Comparison of ENCODE assay signal across 20 cellular contexts in the genomic region with DNA sequence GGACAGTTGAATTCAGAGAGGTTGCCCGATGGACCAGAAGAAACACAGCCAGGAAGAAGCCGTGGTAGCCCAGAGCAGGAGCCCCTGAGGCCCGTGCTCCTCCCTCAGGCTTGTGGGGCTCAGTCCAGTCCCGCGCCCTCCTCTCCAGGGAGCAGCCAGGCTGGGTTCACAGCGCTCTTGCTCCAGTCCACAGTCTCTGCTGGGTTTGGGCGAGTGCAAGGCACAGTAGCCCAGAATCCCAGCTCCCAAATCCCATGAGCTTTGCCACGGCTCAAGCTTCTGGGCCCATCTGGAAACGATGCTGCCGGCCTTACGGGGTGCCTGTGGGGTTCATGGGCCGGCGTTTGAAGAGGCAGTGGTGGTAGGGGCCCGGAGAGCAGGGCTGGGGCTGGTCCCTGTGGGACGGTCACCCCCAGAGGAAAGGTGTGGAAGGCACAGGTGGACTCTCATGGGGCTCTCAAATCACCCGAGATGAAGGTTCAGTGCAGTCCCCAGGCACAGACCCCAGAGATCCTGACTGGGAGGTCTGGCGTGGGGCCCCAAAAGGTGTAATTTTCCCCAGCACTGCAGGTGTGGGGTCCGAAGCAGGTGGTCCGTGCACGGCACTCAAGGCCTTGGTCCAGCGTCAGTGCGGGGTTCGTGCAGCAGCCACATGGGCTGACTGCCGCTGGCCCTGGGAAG.
"Had no signal": no experiment of that assay in that cellular context is flagged by ENCODE, and none has a peak within 500 bp of the region (broad histone marks: within the 10 kb centered on the region; RNA-seq: fewer than 3 reads in every experiment).

No MANE protein-coding gene starts in this region.

- H3K4me1 ChIP-seq: testis had no signal

- H3K27me3 ChIP-seq: testis, upper lobe of left lung had no signal

- H3K27ac ChIP-seq: foreskin keratinocyte, sigmoid colon, testis, upper lobe of left lung had no signal

- H3K4me3 ChIP-seq: sigmoid colon, testis, upper lobe of left lung had no signal

- H3K9me3 ChIP-seq: sigmoid colon, testis, upper lobe of left lung had no signal

- ATAC-seq: activated naive CD4-positive, alpha-beta T cell treated with anti-CD3 and anti-CD28 coated beads, Interleukin-2, amount 50 U/mL, for 72 hours; foreskin keratinocyte; left lobe of liver; T-helper 17 cell had no signal

- DNase-seq: activated CD4-positive, alpha-beta T cell treated with anti-CD3 and anti-CD28 coated beads for 48 hours; activated CD4-positive, CD25-positive, alpha-beta regulatory T cell; activated T-cell treated with anti-CD3 and anti-CD28 coated beads, Interleukin-2, amount 50 U/mL, for 24 hours; aorta; caudate nucleus; dermis blood vessel endothelial cell; effector memory CD4-positive, alpha-beta T cell; foreskin keratinocyte; immature natural killer cell; mammary epithelial cell; posterior cingulate gyrus; sigmoid colon; stimulated activated CD4-positive, alpha-beta T cell treated with anti-CD3 and anti-CD28 coated beads, Interleukin-2, amount 100 ng/mL, for 48 hours; stimulated activated naive CD4-positive, alpha-beta T cell; SW 1271; T-helper 17 cell had no signal

- H3K36me3 ChIP-seq: sigmoid colon, upper lobe of left lung had no signal
